ENCODE assay signal across 10 cellular contexts in genomic region chr7:131521651-131522163, GRCh38. TPM values are rescaled to one million over a fixed set of nuclear protein-coding genes. Genes with fewer than 3 reads are reported as not detected.
DNase-seq lines count a peak whose midpoint lies in the region; ATAC-seq and TF ChIP-seq lines count a peak whose summit lies in the region.
"Had no signal": no experiment of that assay in that cellular context is flagged by ENCODE, and none has a peak within 500 bp of the region (broad histone marks: within the 10 kb centered on the region; RNA-seq: fewer than 3 reads in every experiment).

No MANE protein-coding gene starts in this region.

- peaks cover 0 to 5% of the 10 kb centered on the region in 2 donors for H3K4me1 ChIP-seq in uterus

- no peaks in the 10 kb centered on the region for H3K36me3 ChIP-seq in uterus

- peaks cover 43% of the 10 kb centered on the region for H3K4me1 Mint-ChIP-seq in chondrocyte (ENCODE audit: low read depth)

- intact Hi-C loops in uterus (cut with DNase I; ENCODE audit: low total_unique reads): no loop called here

- peak overlapping the region; percentile 2 to 83 for H3K27ac Mint-ChIP-seq in activated naive CD4-positive, alpha-beta T cell treated with anti-CD3 and anti-CD28 coated beads, Interleukin-2, amount 50 U/mL, for 72 hours
- H3K27ac Mint-ChIP-seq in chondrocyte (ENCODE audit: unreplicated experiment): peak overlapping the region; percentile 79
- H3K27ac Mint-ChIP-seq: CD4-positive, alpha-beta T cell had no signal

- no peak overlapping the region for H3K4me3 ChIP-seq in uterus

- no peak for DNase-seq in activated naive CD4-positive, alpha-beta T cell treated with anti-CD3 and anti-CD28 coated beads, Interleukin-2, amount 50 U/mL, for 72 hours (ENCODE audit: low spot score in 2 of 2)
- no peak for DNase-seq in activated naive CD4-positive, alpha-beta T cell (lab: John Stamatoyannopoulos, UW)
- DNase-seq in chondrocyte (ENCODE audit: low spot score) (peak; percentile 49), mesenteric fat pad (ENCODE audit: low spot score) (peak; percentile 85), uterus (peak in 1 of 2 donors; percentile 71), cortex of kidney (lab: John Stamatoyannopoulos, UW) (no peak), SHP77 (lab: John Stamatoyannopoulos, UW) (no peak)
- DNase-seq: kidney glomerular epithelial cell had no signal

- TF ChIP-seq POLR2A in uterus (IDR thresholded peaks at IDR 0.05): no peak

- no peaks in the 10 kb centered on the region for H3K27me3 Mint-ChIP-seq in chondrocyte (ENCODE audit: low read depth)

- no peak for TF ChIP-seq CTCF in chondrocyte (IDR thresholded peaks at IDR 0.05)
- TF ChIP-seq CTCF in uterus (IDR thresholded peaks at IDR 0.05): no peak

- no peaks in the 10 kb centered on the region for H3K36me3 Mint-ChIP-seq in activated naive CD4-positive, alpha-beta T cell treated with anti-CD3 and anti-CD28 coated beads, Interleukin-2, amount 50 U/mL, for 72 hours
- no peaks in the 10 kb centered on the region for H3K36me3 Mint-ChIP-seq in chondrocyte (ENCODE audit: low read depth)

- no peak overlapping the region for H3K4me3 Mint-ChIP-seq in chondrocyte (ENCODE audit: unreplicated experiment)
- H3K4me3 Mint-ChIP-seq: CD4-positive, alpha-beta T cell had no signal

- H3K27me3 ChIP-seq in uterus: no peaks in the 10 kb centered on the region

- no peaks in the 10 kb centered on the region for H3K9me3 ChIP-seq in uterus

- H3K27ac ChIP-seq in uterus: peak overlapping the region; percentile 71 to 74

- no peaks in the 10 kb centered on the region for H3K9me3 Mint-ChIP-seq in activated naive CD4-positive, alpha-beta T cell treated with anti-CD3 and anti-CD28 coated beads, Interleukin-2, amount 50 U/mL, for 72 hours
- H3K9me3 Mint-ChIP-seq in chondrocyte (ENCODE audit: low read depth): no peaks in the 10 kb centered on the region
- H3K9me3 Mint-ChIP-seq: CD4-positive, alpha-beta T cell had no signal

- no peak for ATAC-seq in activated naive CD4-positive, alpha-beta T cell treated with anti-CD3 and anti-CD28 coated beads, Interleukin-2, amount 50 U/mL, for 72 hours
- ATAC-seq in HG03045 (IDR thresholded peaks at IDR 0.05; ENCODE audit: unreplicated experiment): no peak

RNA-seq across cellular contexts. Expression of gene PODXL, which starts 34.7 kb away (rescaled TPM):
- total RNA-seq in activated naive CD4-positive, alpha-beta T cell treated with anti-CD3 and anti-CD28 coated beads, Interleukin-2, amount 50 U/mL, for 72 hours: 1 to 10 TPM in 1 of 2 donors, under 1 TPM in 1; 0.18 to 1.3 TPM
- total RNA-seq in chondrocyte (11.9 to 14.5 TPM (median 14.0 TPM) in 3 replicates), mesenteric fat pad (32.6 TPM), uterus (100 to 1,000 TPM in 1 of 4 donors, 10 to 100 TPM in 3; 33.6 to 135 (median 36.1) TPM)

Comparison
In these comparisons a context has a peak if more than half of its experiments do, and no peak if none do; other contexts are left out.
1. DNase-seq: peak in chondrocyte (single experiment) and mesenteric fat pad (single experiment); none in activated naive CD4-positive, alpha-beta T cell treated with anti-CD3 and anti-CD28 coated beads, Interleukin-2, amount 50 U/mL, for 72 hours (0 of 2), activated naive CD4-positive, alpha-beta T cell (0 of 4), cortex of kidney (single experiment) and SHP77 (0 of 2).